In the genomic region with DNA sequence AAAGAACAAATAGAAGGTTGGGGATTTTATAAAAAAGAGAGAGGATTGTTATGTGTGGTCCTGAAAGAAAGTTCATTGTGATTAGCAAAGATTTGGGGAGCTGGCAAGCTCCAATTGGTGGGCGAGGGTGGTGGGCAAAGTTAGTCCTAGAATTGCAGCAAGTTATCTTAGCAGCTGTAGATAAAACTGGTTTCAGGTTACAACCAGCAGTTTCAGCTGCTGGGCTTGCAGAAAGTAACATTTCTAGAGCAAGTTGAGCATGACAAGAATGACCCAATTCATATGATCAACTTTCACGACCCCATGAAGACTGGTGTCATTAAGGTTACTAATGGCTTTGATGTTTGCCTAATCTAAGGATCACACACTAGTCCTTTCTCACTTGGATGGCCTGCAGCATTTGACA, we compare ENCODE assay signal across 1 cellular context.
TF ChIP-seq lines count a peak whose summit lies in the region.

No MANE protein-coding gene starts in this region.

TF ChIP-seq in GM12878, 131 proteins besides CTCF, POLR2A, EP300 and RAD21:
- TF ChIP-seq, protein P1, sequence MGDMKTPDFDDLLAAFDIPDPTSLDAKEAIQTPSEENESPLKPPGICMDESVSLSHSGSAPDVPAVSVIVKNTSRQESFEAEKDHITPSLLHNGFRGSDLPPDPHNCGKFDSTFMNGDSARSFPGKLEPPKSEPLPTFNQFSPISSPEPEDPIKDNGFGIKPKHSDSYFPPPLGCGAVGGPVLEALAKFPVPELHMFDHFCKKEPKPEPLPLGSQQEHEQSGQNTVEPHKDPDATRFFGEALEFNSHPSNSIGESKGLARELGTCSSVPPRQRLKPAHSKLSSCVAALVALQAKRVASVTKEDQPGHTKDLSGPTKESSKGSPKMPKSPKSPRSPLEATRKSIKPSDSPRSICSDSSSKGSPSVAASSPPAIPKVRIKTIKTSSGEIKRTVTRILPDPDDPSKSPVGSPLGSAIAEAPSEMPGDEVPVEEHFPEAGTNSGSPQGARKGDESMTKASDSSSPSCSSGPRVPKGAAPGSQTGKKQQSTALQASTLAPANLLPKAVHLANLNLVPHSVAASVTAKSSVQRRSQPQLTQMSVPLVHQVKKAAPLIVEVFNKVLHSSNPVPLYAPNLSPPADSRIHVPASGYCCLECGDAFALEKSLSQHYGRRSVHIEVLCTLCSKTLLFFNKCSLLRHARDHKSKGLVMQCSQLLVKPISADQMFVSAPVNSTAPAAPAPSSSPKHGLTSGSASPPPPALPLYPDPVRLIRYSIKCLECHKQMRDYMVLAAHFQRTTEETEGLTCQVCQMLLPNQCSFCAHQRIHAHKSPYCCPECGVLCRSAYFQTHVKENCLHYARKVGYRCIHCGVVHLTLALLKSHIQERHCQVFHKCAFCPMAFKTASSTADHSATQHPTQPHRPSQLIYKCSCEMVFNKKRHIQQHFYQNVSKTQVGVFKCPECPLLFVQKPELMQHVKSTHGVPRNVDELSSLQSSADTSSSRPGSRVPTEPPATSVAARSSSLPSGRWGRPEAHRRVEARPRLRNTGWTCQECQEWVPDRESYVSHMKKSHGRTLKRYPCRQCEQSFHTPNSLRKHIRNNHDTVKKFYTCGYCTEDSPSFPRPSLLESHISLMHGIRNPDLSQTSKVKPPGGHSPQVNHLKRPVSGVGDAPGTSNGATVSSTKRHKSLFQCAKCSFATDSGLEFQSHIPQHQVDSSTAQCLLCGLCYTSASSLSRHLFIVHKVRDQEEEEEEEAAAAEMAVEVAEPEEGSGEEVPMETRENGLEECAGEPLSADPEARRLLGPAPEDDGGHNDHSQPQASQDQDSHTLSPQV (IDR thresholded peaks at IDR 0.05), result no peak
- TF ChIP-seq SMARCA5 (IDR thresholded peaks at IDR 0.05) (no peak), SRF (IDR thresholded peaks at IDR 0.05; ENCODE audit: low read depth in 2 of 2, low read length in 2 of 2) (no peak), MTA3 (IDR thresholded peaks at IDR 0.05; ENCODE audit: borderline replicate concordance, low read length) (no peak), ZNF384 (IDR thresholded peaks at IDR 0.05; ENCODE audit: borderline replicate concordance, low read depth, low read length) (no peak), IKZF1 (conservative IDR thresholded peaks at IDR 0.05) (no peak), NRF1 (conservative IDR thresholded peaks at IDR 0.05; ENCODE audit: low read depth, low read length) (no peak), CBX3 (IDR thresholded peaks at IDR 0.05; ENCODE audit: borderline replicate concordance, low read depth) (no peak), HCFC1 (IDR thresholded peaks at IDR 0.05; ENCODE audit: low read length) (no peak)
- TF ChIP-seq, protein P2, sequence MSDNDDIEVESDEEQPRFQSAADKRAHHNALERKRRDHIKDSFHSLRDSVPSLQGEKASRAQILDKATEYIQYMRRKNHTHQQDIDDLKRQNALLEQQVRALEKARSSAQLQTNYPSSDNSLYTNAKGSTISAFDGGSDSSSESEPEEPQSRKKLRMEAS (IDR thresholded peaks at IDR 0.05; ENCODE audit: low read depth, low read length), result no peak
- TF ChIP-seq, protein P3, sequence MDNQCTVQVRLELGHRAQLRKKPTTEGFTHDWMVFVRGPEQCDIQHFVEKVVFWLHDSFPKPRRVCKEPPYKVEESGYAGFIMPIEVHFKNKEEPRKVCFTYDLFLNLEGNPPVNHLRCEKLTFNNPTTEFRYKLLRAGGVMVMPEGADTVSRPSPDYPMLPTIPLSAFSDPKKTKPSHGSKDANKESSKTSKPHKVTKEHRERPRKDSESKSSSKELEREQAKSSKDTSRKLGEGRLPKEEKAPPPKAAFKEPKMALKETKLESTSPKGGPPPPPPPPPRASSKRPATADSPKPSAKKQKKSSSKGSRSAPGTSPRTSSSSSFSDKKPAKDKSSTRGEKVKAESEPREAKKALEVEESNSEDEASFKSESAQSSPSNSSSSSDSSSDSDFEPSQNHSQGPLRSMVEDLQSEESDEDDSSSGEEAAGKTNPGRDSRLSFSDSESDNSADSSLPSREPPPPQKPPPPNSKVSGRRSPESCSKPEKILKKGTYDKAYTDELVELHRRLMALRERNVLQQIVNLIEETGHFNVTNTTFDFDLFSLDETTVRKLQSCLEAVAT (IDR thresholded peaks at IDR 0.05), result no peak
- TF ChIP-seq, protein P4, sequence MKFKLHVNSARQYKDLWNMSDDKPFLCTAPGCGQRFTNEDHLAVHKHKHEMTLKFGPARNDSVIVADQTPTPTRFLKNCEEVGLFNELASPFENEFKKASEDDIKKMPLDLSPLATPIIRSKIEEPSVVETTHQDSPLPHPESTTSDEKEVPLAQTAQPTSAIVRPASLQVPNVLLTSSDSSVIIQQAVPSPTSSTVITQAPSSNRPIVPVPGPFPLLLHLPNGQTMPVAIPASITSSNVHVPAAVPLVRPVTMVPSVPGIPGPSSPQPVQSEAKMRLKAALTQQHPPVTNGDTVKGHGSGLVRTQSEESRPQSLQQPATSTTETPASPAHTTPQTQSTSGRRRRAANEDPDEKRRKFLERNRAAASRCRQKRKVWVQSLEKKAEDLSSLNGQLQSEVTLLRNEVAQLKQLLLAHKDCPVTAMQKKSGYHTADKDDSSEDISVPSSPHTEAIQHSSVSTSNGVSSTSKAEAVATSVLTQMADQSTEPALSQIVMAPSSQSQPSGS (IDR thresholded peaks at IDR 0.05; ENCODE audit: low read length), result no peak
